ENCODE assay signal across 8 cellular contexts in genomic region chr1:84620720-84621313, GRCh38. TPM values are rescaled to one million over a fixed set of nuclear protein-coding genes. Genes with fewer than 3 reads are reported as not detected.
DNase-seq lines count a peak whose midpoint lies in the region; ATAC-seq and TF ChIP-seq lines count a peak whose summit lies in the region.

No MANE protein-coding gene starts in this region.

- no peaks in the 10 kb centered on the region for H3K9me3 Mint-ChIP-seq in activated naive CD8-positive, alpha-beta T cell treated with anti-CD3 and anti-CD28 coated beads for 36 hours

- peak overlapping the region in 7 of 10 donors; percentile 14 to 80 (median 59) for H3K27ac ChIP-seq in heart right ventricle
- H3K27ac ChIP-seq in upper lobe of right lung = peak overlapping the region; percentile 74

- H3K9me3 ChIP-seq in heart right ventricle (no peaks in the 10 kb centered on the region), upper lobe of right lung (no peaks in the 10 kb centered on the region)

- intact Hi-C loops in heart right ventricle (cut with DNase I) (loop anchor here in 9 of 10 donors (5.0 to 10.0 kb wide), 8 partner anchors 64 to 184 kb away; partner anchors contain the start of genes GNG5 (in 1 of the 9), SPATA1 (in 1 of the 9) and SSX2IP (in 1 of the 9)), posterior vena cava (cut with DNase I) (no loop called here), upper lobe of right lung (cut with DNase I) (no loop called here)

- H3K27me3 Mint-ChIP-seq in activated naive CD8-positive, alpha-beta T cell treated with anti-CD3 and anti-CD28 coated beads for 36 hours = no peaks in the 10 kb centered on the region

- TF ChIP-seq CTCF in heart right ventricle (IDR thresholded peaks at IDR 0.05) (peak; percentile 93 to 99 (median 97)), upper lobe of right lung (IDR thresholded peaks at IDR 0.05) (no peak)

- no peaks in the 10 kb centered on the region for H3K36me3 Mint-ChIP-seq in activated naive CD8-positive, alpha-beta T cell treated with anti-CD3 and anti-CD28 coated beads for 36 hours

- H3K27me3 ChIP-seq in heart right ventricle = no peaks in the 10 kb centered on the region
- H3K27me3 ChIP-seq in upper lobe of right lung = no peaks in the 10 kb centered on the region

- no peaks in the 10 kb centered on the region for H3K36me3 ChIP-seq in heart right ventricle
- H3K36me3 ChIP-seq in upper lobe of right lung = no peaks in the 10 kb centered on the region

- peaks cover 23% of the 10 kb centered on the region for H3K4me1 Mint-ChIP-seq in activated naive CD8-positive, alpha-beta T cell treated with anti-CD3 and anti-CD28 coated beads for 36 hours

- H3K4me3 ChIP-seq in GM08714 (ENCODE audit: low read length) (peak overlapping the region; percentile 61; the same call in 1 of the 2 replicates), heart right ventricle (peak overlapping the region; percentile 39 to 84 (median 67)), upper lobe of right lung (peak overlapping the region; percentile 61)

- H3K4me1 ChIP-seq in heart right ventricle (peaks cover 0 to 26% (median 5%) of the 10 kb centered on the region in 9 donors), upper lobe of right lung (peaks cover 5% of the 10 kb centered on the region)

- H3K27ac Mint-ChIP-seq in activated naive CD8-positive, alpha-beta T cell treated with anti-CD3 and anti-CD28 coated beads for 36 hours = peak overlapping the region; percentile 89

- DNase-seq in MV-4-11 (lab: John Stamatoyannopoulos, UW) (peak; percentile 77), heart right ventricle (peak; percentile 65 to 79), posterior vena cava (ENCODE audit: low spot score) (peak; percentile 93), upper lobe of right lung (peak; percentile 89)
- peak; percentile 87 for DNase-seq in activated naive CD8-positive, alpha-beta T cell treated with anti-CD3 and anti-CD28 coated beads for 36 hours

- peak overlapping the region; percentile 85 for H3K4me3 Mint-ChIP-seq in activated naive CD8-positive, alpha-beta T cell treated with anti-CD3 and anti-CD28 coated beads for 36 hours

- ATAC-seq in HG02571 (IDR thresholded peaks at IDR 0.05; ENCODE audit: unreplicated experiment) (peak; percentile 96), SK-N-SH treated with all-trans-retinoic acid at 6 μM for 48 hours (peak; percentile 93), heart right ventricle (peak; percentile 93 to 97 (median 94)), upper lobe of right lung (peak; percentile 98)

- 1% methylated on average over 46 of the region's 46 CpGs for WGBS in heart right ventricle, 2 donors

TF ChIP-seq in SK-N-SH treated with all-trans-retinoic acid at 6 μM for 48 hours, 23 proteins besides CTCF, POLR2A, EP300 and RAD21:
- TF ChIP-seq PPARA (CRISPR knock-in tag; IDR thresholded peaks at IDR 0.05; ENCODE audit: borderline replicate concordance) (no peak), OSR1 (CRISPR knock-in tag; IDR thresholded peaks at IDR 0.05) (no peak), ZFP3 (CRISPR knock-in tag; IDR thresholded peaks at IDR 0.05) (0 out of 2 replicates have a peak, but pooled peaks have one; percentile 45), ZFP30 (CRISPR knock-in tag; IDR thresholded peaks at IDR 0.05) (no peak), SNAI2 (CRISPR knock-in tag; IDR thresholded peaks at IDR 0.05) (no peak), POU6F1 (CRISPR knock-in tag; IDR thresholded peaks at IDR 0.05; ENCODE audit: borderline replicate concordance, low read depth) (no peak), TSHZ2 (CRISPR knock-in tag; IDR thresholded peaks at IDR 0.05) (no peak), CSRNP3 (CRISPR knock-in tag; IDR thresholded peaks at IDR 0.05) (no peak), PATZ1 (CRISPR knock-in tag; IDR thresholded peaks at IDR 0.05; ENCODE audit: borderline replicate concordance) (peak; percentile 83; the same call in 1 of the 2 replicates), ZNF565 (CRISPR knock-in tag; conservative IDR thresholded peaks at IDR 0.05; ENCODE audit: low read depth) (no peak), CSDC2 (CRISPR knock-in tag; IDR thresholded peaks at IDR 0.05) (0 out of 2 replicates have a peak, but pooled peaks have one; percentile 54), ZC3H10 (CRISPR knock-in tag; IDR thresholded peaks at IDR 0.05) (no peak)
TF ChIP-seq in SK-N-SH treated with all-trans-retinoic acid at 6 μM for 48 hours: peak in this region for 3.

RNA-seq across cellular contexts. Expression of gene CTBS, which starts 46.6 kb away (rescaled TPM):
- total RNA-seq in activated naive CD8-positive, alpha-beta T cell treated with anti-CD3 and anti-CD28 coated beads for 36 hours = 10 to 100 TPM; 10.6 to 12.6 TPM
- total RNA-seq in heart right ventricle (10 to 100 TPM in 1 of 10 donors, 1 to 10 TPM in 9; 5.8 to 13.2 (median 7.3) TPM), posterior vena cava (10 to 100 TPM; 20.5 to 23.5 TPM), upper lobe of right lung (24.3 TPM)
- polyA plus RNA-seq in heart right ventricle = 1 to 10 TPM; 3.5 to 4.2 TPM

Comparison
In these comparisons a context has a peak if more than half of its experiments do, and no peak if none do; other contexts are left out.
1. Peak in every context shown above with its lines: DNase-seq, ATAC-seq, H3K4me3 ChIP-seq and H3K27ac ChIP-seq.
2. intact Hi-C loops: an anchor here in heart right ventricle (5.0 to 10.0 kb wide); none called in posterior vena cava and upper lobe of right lung.